In the genomic region with DNA sequence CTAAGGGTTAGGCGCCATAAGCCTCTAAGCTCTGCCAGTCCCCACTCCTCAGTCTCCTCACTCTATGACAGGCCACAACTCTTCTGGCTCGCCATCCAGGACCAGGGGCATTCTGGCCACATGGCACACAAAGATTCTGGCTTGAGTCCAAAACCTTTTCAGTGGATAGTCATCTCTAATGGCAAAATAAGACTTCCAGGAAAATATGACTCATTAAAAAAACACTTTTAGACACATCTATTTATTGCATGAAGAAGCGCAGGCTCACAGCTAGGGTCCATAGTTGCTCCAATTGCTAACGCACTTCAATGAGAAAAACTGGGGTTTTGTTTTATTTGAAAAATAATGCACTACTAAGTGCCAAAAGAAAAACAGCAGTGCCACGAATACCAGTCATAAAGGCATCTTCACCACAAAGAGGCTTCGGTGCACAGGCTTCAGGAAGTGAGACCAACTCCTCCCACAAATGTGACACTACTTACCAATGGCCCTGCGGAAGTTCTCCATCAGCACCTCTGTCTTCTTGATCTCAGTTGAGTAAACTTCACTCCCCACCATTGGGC, we compare ENCODE assay signal across 1 cellular context.
TF ChIP-seq lines count a peak whose summit lies in the region.

No MANE protein-coding gene starts in this region.

TF ChIP-seq in SK-N-SH treated with all-trans-retinoic acid at 6 μM for 48 hours, 23 proteins besides CTCF, POLR2A, EP300 and RAD21 (continued from another document):
- TF ChIP-seq, protein P1, sequence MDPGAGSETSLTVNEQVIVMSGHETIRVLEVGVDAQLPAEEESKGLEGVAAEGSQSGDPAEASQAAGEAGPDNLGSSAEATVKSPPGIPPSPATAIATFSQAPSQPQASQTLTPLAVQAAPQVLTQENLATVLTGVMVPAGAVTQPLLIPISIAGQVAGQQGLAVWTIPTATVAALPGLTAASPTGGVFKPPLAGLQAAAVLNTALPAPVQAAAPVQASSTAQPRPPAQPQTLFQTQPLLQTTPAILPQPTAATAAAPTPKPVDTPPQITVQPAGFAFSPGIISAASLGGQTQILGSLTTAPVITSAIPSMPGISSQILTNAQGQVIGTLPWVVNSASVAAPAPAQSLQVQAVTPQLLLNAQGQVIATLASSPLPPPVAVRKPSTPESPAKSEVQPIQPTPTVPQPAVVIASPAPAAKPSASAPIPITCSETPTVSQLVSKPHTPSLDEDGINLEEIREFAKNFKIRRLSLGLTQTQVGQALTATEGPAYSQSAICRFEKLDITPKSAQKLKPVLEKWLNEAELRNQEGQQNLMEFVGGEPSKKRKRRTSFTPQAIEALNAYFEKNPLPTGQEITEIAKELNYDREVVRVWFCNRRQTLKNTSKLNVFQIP (CRISPR knock-in tag; IDR thresholded peaks at IDR 0.05; ENCODE audit: borderline replicate concordance, low read depth) = no peak
TF ChIP-seq in SK-N-SH treated with all-trans-retinoic acid at 6 μM for 48 hours: peak in this region for 10.
